9 cellular contexts compared by ENCODE assay signal in the genomic region with DNA sequence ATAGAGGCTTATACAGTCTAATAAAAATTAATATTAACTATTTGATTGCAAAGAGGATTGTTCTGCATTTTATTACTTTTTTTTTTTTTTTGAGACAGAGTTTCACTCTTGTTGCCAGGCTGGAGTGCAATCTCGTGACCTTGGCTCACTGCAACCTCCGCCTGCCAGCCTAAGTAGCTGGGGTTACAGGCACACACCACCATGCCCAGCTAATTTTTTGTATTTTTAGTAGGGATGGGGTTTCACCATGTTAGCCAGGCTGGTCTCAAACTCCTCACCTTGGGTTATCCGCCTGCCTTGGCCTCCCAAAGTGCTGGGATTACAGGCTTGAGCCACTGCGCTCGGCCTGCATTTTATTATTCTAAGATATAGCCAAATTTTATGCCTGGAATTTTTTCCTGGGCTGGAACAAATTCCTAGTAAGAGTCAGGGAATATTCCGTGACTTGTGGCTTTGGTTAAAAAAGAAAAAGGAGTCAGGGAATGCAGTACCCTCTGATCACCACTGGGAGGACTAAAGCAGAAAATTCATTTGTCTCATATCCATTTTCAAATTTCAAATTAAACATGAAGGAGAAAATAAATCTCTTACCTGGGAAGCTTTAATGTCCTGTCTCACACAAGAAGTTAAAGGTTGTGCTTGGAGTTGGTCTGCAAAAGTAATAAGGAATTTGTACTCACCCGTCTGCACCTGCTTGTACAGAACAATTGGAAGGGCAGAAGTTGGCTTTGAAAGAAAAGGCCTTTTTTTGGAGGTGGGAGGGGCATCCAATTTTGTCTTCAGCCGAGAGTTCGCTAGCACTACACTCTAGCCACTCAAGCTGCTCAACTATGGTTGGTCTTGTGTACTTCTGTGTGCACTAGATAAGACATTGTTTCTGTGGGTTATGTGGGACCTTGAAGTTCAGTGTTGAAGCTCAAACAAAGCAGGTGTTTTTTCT. TPM values are rescaled to one million over a fixed set of nuclear protein-coding genes. Genes with fewer than 3 reads are reported as not detected.
DNase-seq lines count a peak whose midpoint lies in the region; ATAC-seq and TF ChIP-seq lines count a peak whose summit lies in the region.
"Had no signal": no experiment of that assay in that cellular context is flagged by ENCODE, and none has a peak within 500 bp of the region (broad histone marks: within the 10 kb centered on the region; RNA-seq: fewer than 3 reads in every experiment).

No MANE protein-coding gene starts in this region.

- DNase-seq in Caco-2 (no peak), HL-60 (ENCODE audit: low read depth in 1 of 2, low spot score in 1 of 2) (no peak), hepatic stellate cell (ENCODE audit: low spot score) (peak; percentile 62), suprapubic skin (ENCODE audit: low spot score in 2 of 2) (no peak)
- DNase-seq in stimulated activated CD4-positive, alpha-beta T cell treated with anti-CD3 and anti-CD28 coated beads, Interleukin-4, amount 100 ng/mL, for 1 hour: no peak

- H3K4me3 ChIP-seq in Caco-2 (ENCODE audit: low read depth, low read length): no peak overlapping the region
- no peak overlapping the region for H3K4me3 ChIP-seq in HL-60 (replicated peaks; ENCODE audit: insufficient read depth, low read length)
- H3K4me3 ChIP-seq in suprapubic skin: no peak overlapping the region

- BruUV-seq in Caco-2 (replicated peaks; lab: Mats Ljungman, UMichigan): no TSS peak

- no peaks in the 10 kb centered on the region for H3K27me3 ChIP-seq in Caco-2 (replicated peaks; ENCODE audit: control insufficient read depth, insufficient read depth, low read length)
- H3K27me3 ChIP-seq in HL-60 (ENCODE audit: insufficient read depth, poor library complexity, severe bottlenecking): no peaks in the 10 kb centered on the region
- H3K27me3 ChIP-seq in suprapubic skin: no peaks in the 10 kb centered on the region

- POLR2A ChIA-PET in Caco-2 (lab: Charles Lee): no interaction called here

- H3K36me3 ChIP-seq in Caco-2 (ENCODE audit: control insufficient read depth, insufficient read depth, low read length): no peaks in the 10 kb centered on the region
- no peaks in the 10 kb centered on the region for H3K36me3 ChIP-seq in suprapubic skin

- intact Hi-C loops in Caco-2 (cut with micrococcal nuclease; ENCODE audit: unreplicated experiment): loop anchor here (5.0 kb wide), 1 partner anchor 102 kb away; no protein-coding TSS in a partner anchor

- H3K27me3 Mint-ChIP-seq in Caco-2 (ENCODE audit: insufficient read depth, unreplicated experiment): no peaks in the 10 kb centered on the region
- H3K27me3 Mint-ChIP-seq in activated T-helper 17 cell treated with anti-CD3 and anti-CD28 coated beads, Interleukin-2, amount 50 U/mL, for 72 hours: no peaks in the 10 kb centered on the region

- no peak for ATAC-seq in activated T-helper 17 cell treated with anti-CD3 and anti-CD28 coated beads, Interleukin-2, amount 50 U/mL, for 72 hours (replicated peaks)
- no peak for ATAC-seq in GM21717 (IDR thresholded peaks at IDR 0.05; ENCODE audit: unreplicated experiment)
- ATAC-seq in GM18867 (IDR thresholded peaks at IDR 0.05; ENCODE audit: unreplicated experiment): no peak

- no peaks in the 10 kb centered on the region for H3K36me3 Mint-ChIP-seq in Caco-2 (ENCODE audit: insufficient read depth, unreplicated experiment)
- peaks cover 5% of the 10 kb centered on the region for H3K36me3 Mint-ChIP-seq in activated T-helper 17 cell treated with anti-CD3 and anti-CD28 coated beads, Interleukin-2, amount 50 U/mL, for 72 hours (ENCODE audit: low read depth)

- WGBS in suprapubic skin: 31% methylated on average over 9 of the region's 9 CpGs

- no peak for TF ChIP-seq POLR2A in suprapubic skin (IDR thresholded peaks at IDR 0.05)

- H3K4me1 Mint-ChIP-seq in Caco-2 (ENCODE audit: low read depth, unreplicated experiment): no peaks in the 10 kb centered on the region
- H3K4me1 Mint-ChIP-seq in activated T-helper 17 cell treated with anti-CD3 and anti-CD28 coated beads, Interleukin-2, amount 50 U/mL, for 72 hours: peaks cover 36% of the 10 kb centered on the region

- TF ChIP-seq EP300 in suprapubic skin (IDR thresholded peaks at IDR 0.05): no peak

- H3K27ac Mint-ChIP-seq in Caco-2 (ENCODE audit: unreplicated experiment): no peak overlapping the region
- H3K27ac Mint-ChIP-seq in activated T-helper 17 cell treated with anti-CD3 and anti-CD28 coated beads, Interleukin-2, amount 50 U/mL, for 72 hours: peak overlapping the region; percentile 66
- H3K27ac Mint-ChIP-seq: T-helper 1 cell treated with Interleukin-12 subunit alpha and Interleukin-12 subunit beta and Interleukin-4 antibody, amounts not matched to agents 30 μg/mL and 1 μg/mL, for 36 hours had no signal

- peak; percentile 53 to 73 for TF ChIP-seq CTCF in Caco-2 (IDR thresholded peaks at IDR 0.05; ENCODE audit: insufficient read depth in 1 of 2, low read depth in 1 of 2, low read length in 1 of 2, severe bottlenecking in 1 of 2, unreplicated experiment in 1 of 2)
- TF ChIP-seq CTCF in HL-60 (IDR thresholded peaks at IDR 0.05; ENCODE audit: insufficient read depth, low read length): peak; percentile 63
- peak; percentile 82 to 83 for TF ChIP-seq CTCF in suprapubic skin (IDR thresholded peaks at IDR 0.05)

- H3K4me1 ChIP-seq in Caco-2 (peaks cover 7% of the 10 kb centered on the region; the same call in 1 of the 2 replicates), suprapubic skin (peaks cover 65% of the 10 kb centered on the region)

- H3K9me3 ChIP-seq in Caco-2 (no peaks in the 10 kb centered on the region), suprapubic skin (no peaks in the 10 kb centered on the region)

- H3K9me3 Mint-ChIP-seq in Caco-2 (ENCODE audit: unreplicated experiment): no peaks in the 10 kb centered on the region
- H3K9me3 Mint-ChIP-seq in activated T-helper 17 cell treated with anti-CD3 and anti-CD28 coated beads, Interleukin-2, amount 50 U/mL, for 72 hours: no peaks in the 10 kb centered on the region
- H3K9me3 Mint-ChIP-seq: T-helper 1 cell treated with Interleukin-12 subunit alpha and Interleukin-12 subunit beta and Interleukin-4 antibody, amounts not matched to agents 30 μg/mL and 1 μg/mL, for 36 hours had no signal

- CTCF ChIA-PET in Caco-2 (lab: Charles Lee): no interaction called here

- H3K4me3 Mint-ChIP-seq in Caco-2 (ENCODE audit: unreplicated experiment): no peak overlapping the region
- peak overlapping the region; percentile 46 for H3K4me3 Mint-ChIP-seq in activated T-helper 17 cell treated with anti-CD3 and anti-CD28 coated beads, Interleukin-2, amount 50 U/mL, for 72 hours
- H3K4me3 Mint-ChIP-seq: T-helper 1 cell treated with Interleukin-12 subunit alpha and Interleukin-12 subunit beta and Interleukin-4 antibody, amounts not matched to agents 30 μg/mL and 1 μg/mL, for 36 hours had no signal

- no peak overlapping the region for H3K27ac ChIP-seq in HL-60 (replicated peaks)
- H3K27ac ChIP-seq in suprapubic skin: no peak overlapping the region

RNA-seq across cellular contexts. Expression of gene MARK3, which starts 8.7 kb away (rescaled TPM):
- total RNA-seq in Caco-2 (2022) (71.6 and 78.0 TPM in 2 replicates), suprapubic skin (10 to 100 TPM; 44.6 to 95.2 (median 57.2) TPM)
- total RNA-seq in activated T-helper 17 cell treated with anti-CD3 and anti-CD28 coated beads, Interleukin-2, amount 50 U/mL, for 72 hours: 10 to 100 TPM; 61.2 to 80.8 TPM

RNA-seq across cellular contexts. Expression of gene EIF5, which starts 59.9 kb away (rescaled TPM):
- total RNA-seq in Caco-2 (2022) (350 and 392 TPM in 2 replicates), suprapubic skin (100 to 1,000 TPM; 167 to 241 (median 194) TPM)
- 100 to 1,000 TPM; 196 to 296 TPM for total RNA-seq in activated T-helper 17 cell treated with anti-CD3 and anti-CD28 coated beads, Interleukin-2, amount 50 U/mL, for 72 hours
